In the genomic region with DNA sequence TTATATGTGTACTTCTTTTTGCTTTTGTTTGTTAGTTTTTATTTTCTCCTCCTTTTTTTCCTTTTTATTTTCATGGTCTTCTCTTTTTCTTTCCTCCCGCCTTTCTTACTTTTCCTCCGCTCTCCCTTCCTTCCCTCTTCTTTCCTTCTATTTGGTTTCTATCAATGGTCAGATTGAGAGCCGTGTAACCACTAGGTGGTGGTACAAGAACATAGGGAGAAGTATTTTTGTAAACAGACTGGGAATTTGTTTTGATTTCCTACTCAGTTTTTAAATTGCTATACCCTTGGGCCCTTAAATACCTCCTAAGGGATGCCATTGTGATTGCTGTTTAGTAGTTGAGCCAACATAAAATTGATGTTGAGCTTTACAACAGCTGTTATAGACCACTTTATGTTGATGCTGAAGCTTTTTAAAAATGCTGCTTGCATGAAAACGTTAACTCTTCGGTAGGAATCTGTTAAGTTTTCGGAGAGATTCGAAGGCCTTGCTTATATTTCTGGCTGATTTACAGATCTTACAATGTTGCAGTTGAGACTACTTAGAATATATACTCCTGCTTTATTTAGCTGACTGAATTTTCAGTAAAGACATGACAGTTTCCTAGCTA, we compare ENCODE assay signal across 8 cellular contexts.
A peak's percentile ranks its signal among the peaks of the same experiment; 100 is the strongest.
DNase-seq lines count a peak whose midpoint lies in the region; ATAC-seq and TF ChIP-seq lines count a peak whose summit lies in the region.

No MANE protein-coding gene starts in this region.

- peaks cover under 1% of the 10 kb centered on the region for H3K9me3 Mint-ChIP-seq in activated CD8-positive, alpha-beta memory T cell treated with anti-CD3 and anti-CD28 coated beads, Interleukin-2, amount 10 ng/mL, durations not matched to agents 7 days and 5 days (ENCODE audit: low read depth)

- H3K27me3 Mint-ChIP-seq in activated CD8-positive, alpha-beta memory T cell treated with anti-CD3 and anti-CD28 coated beads, Interleukin-2, amount 10 ng/mL, durations not matched to agents 7 days and 5 days, result no peaks in the 10 kb centered on the region

- CTCF ChIA-PET in activated CD8-positive, alpha-beta memory T cell treated with anti-CD3 and anti-CD28 coated beads, Interleukin-2, amount 10 ng/mL, durations not matched to agents 7 days and 5 days (lab: Charles Lee), result interaction anchor here (0.7 to 5.9 kb wide), 33 partner anchors 9 to 611 kb away, joined by 3 to 36 read pairs (median 4); partner anchors contain the start of gene ITGA4
- CTCF ChIA-PET in RWPE1 (lab: Yijun Ruan, JAX), result interaction anchor here (0.6 to 2.8 kb wide), 14 partner anchors 168 to 1477 kb away, joined by 3 to 15 read pairs (median 3); no protein-coding TSS in a partner anchor

- no peak overlapping the region for H3K27ac ChIP-seq in RWPE1

- peaks cover 56% of the 10 kb centered on the region for H3K4me1 Mint-ChIP-seq in activated CD8-positive, alpha-beta memory T cell treated with anti-CD3 and anti-CD28 coated beads, Interleukin-2, amount 10 ng/mL, durations not matched to agents 7 days and 5 days

- POLR2A ChIA-PET in RWPE1 (lab: Yijun Ruan, JAX; ENCODE audit: low non-redundant PET), result no interaction called here

- no peak for ATAC-seq in activated CD8-positive, alpha-beta memory T cell treated with anti-CD3 and anti-CD28 coated beads, Interleukin-2, amount 10 ng/mL, durations not matched to agents 7 days and 5 days

- TF ChIP-seq CTCF in RWPE1 (conservative IDR thresholded peaks at IDR 0.05; ENCODE audit: low read depth), result peak; percentile 44

- H3K36me3 Mint-ChIP-seq in activated CD8-positive, alpha-beta memory T cell treated with anti-CD3 and anti-CD28 coated beads, Interleukin-2, amount 10 ng/mL, durations not matched to agents 7 days and 5 days, result peaks cover 11% of the 10 kb centered on the region

- peak overlapping the region; percentile 75 for H3K27ac Mint-ChIP-seq in activated CD8-positive, alpha-beta memory T cell treated with anti-CD3 and anti-CD28 coated beads, Interleukin-2, amount 10 ng/mL, durations not matched to agents 7 days and 5 days

- peak overlapping the region; percentile 20 for H3K4me3 Mint-ChIP-seq in activated CD8-positive, alpha-beta memory T cell treated with anti-CD3 and anti-CD28 coated beads, Interleukin-2, amount 10 ng/mL, durations not matched to agents 7 days and 5 days

- no peak for DNase-seq in activated CD8-positive, alpha-beta memory T cell treated with anti-CD3 and anti-CD28 coated beads, Interleukin-2, amount 10 ng/mL, durations not matched to agents 7 days and 5 days
- DNase-seq in activated CD8-positive, alpha-beta memory T cell treated with anti-CD3 and anti-CD28 coated beads for 24 hours, result no peak
- peak; percentile 82 to 91 for DNase-seq in Kasumi-1 (lab: John Stamatoyannopoulos, UW)
- peak; percentile 38 for DNase-seq in RWPE1 (ENCODE audit: low spot score)
- DNase-seq in dermis blood vessel endothelial cell, result peak; percentile 56
- DNase-seq in myocyte (ENCODE audit: low read depth), result peak; percentile 80
- DNase-seq in GOT3 (lab: John Stamatoyannopoulos, UW), result no peak
- DNase-seq in stimulated activated CD4-positive, alpha-beta T cell treated with anti-CD3 and anti-CD28 coated beads, Interleukin-2, amount 100 ng/mL, for 48 hours, result no peak

Comparison
In these comparisons a context has a peak if more than half of its experiments do, and no peak if none do; other contexts are left out.
1. DNase-seq: peak in Kasumi-1 (2 of 2), RWPE1 (single experiment), dermis blood vessel endothelial cell (single experiment) and myocyte (single experiment); none in activated CD8-positive, alpha-beta memory T cell treated with anti-CD3 and anti-CD28 coated beads, Interleukin-2, amount 10 ng/mL, durations not matched to agents 7 days and 5 days (single experiment), activated CD8-positive, alpha-beta memory T cell treated with anti-CD3 and anti-CD28 coated beads for 24 hours (single experiment), GOT3 (single experiment) and stimulated activated CD4-positive, alpha-beta T cell treated with anti-CD3 and anti-CD28 coated beads, Interleukin-2, amount 100 ng/mL, for 48 hours (0 of 2).